In genomic region chr19:2083174-2083854, GRCh38 we compare ENCODE assay signal across 8 cellular contexts. TPM values are rescaled to one million over a fixed set of nuclear protein-coding genes. Genes with fewer than 3 reads are reported as not detected.
DNase-seq lines count a peak whose midpoint lies in the region; ATAC-seq and TF ChIP-seq lines count a peak whose summit lies in the region.

No MANE protein-coding gene starts in this region.

- H3K4me3 ChIP-seq in MM.1S (ENCODE audit: low read length) (peak overlapping the region; percentile 78), heart right ventricle (peak overlapping the region in 6 of 10 donors; percentile 7 to 63 (median 20))

- TF ChIP-seq CTCF in MM.1S (IDR thresholded peaks at IDR 0.05; ENCODE audit: low read length) (no peak), heart right ventricle (IDR thresholded peaks at IDR 0.05) (no peak)

- 70 to 71% methylated on average over 20 of the region's 20 CpGs for WGBS in heart right ventricle, 2 donors

- H4K20me1 ChIP-seq in MM.1S (ENCODE audit: insufficient read depth, low read length), result peaks cover 38% of the 10 kb centered on the region

- DNase-seq in MM.1S (peak; percentile 77), heart right ventricle (peak in 1 of 2 donors; percentile 50), NCI-H2196 treated with DMSO at 0.1 percent for 48 hours (lab: John Stamatoyannopoulos, UW; ENCODE audit: unreplicated experiment) (no peak), medulla oblongata (ENCODE audit: extremely low spot score) (no peak), LoVo (ENCODE audit: low spot score) (no peak)
- peak; percentile 68 for DNase-seq in activated CD4-positive, alpha-beta T cell treated with anti-CD3 and anti-CD28 coated beads, Interleukin-2, amount 50 U/mL, for 1 hour
- peak; percentile 64 for DNase-seq in stimulated activated naive CD4-positive, alpha-beta T cell treated with Interleukin-2 at 50 U/mL for 16 hours (lab: John Stamatoyannopoulos, UW)

- no peaks in the 10 kb centered on the region for H3K9me3 ChIP-seq in MM.1S (replicated peaks; ENCODE audit: insufficient read depth, low read length)
- no peaks in the 10 kb centered on the region for H3K9me3 ChIP-seq in heart right ventricle

- H2AFZ ChIP-seq in MM.1S (ENCODE audit: low read length), result no peak overlapping the region

- no peaks in the 10 kb centered on the region for H3K9me2 ChIP-seq in MM.1S (replicated peaks; ENCODE audit: insufficient read depth, low read length)

- H3K27me3 ChIP-seq in MM.1S (replicated peaks; ENCODE audit: insufficient read depth, low read length) (no peaks in the 10 kb centered on the region), heart right ventricle (no peaks in the 10 kb centered on the region)

- peaks cover 78% of the 10 kb centered on the region for H3K79me2 ChIP-seq in MM.1S (ENCODE audit: low read length)

- intact Hi-C loops in heart right ventricle (cut with DNase I), result no loop called here

- peak in 5 of 8 donors; percentile 24 to 67 (median 46) for ATAC-seq in heart right ventricle
- no peak for ATAC-seq in GM18520 (IDR thresholded peaks at IDR 0.05; ENCODE audit: unreplicated experiment)

- peaks cover 21% of the 10 kb centered on the region for H3K36me3 ChIP-seq in MM.1S (replicated peaks; ENCODE audit: insufficient read depth, low read length)
- peaks cover 0 to 65% (median 5%) of the 10 kb centered on the region in 9 donors for H3K36me3 ChIP-seq in heart right ventricle

- H3K9ac ChIP-seq in MM.1S (ENCODE audit: low read length), result peak overlapping the region; percentile 96

- H3K27ac ChIP-seq in MM.1S (ENCODE audit: low read length) (peak overlapping the region; percentile 90), heart right ventricle (peak overlapping the region in 8 of 10 donors; percentile 18 to 97 (median 52))

- peaks cover 59% of the 10 kb centered on the region for H3F3A ChIP-seq in MM.1S (ENCODE audit: insufficient read depth, low read length)

- peaks cover 32% of the 10 kb centered on the region for H3K4me1 ChIP-seq in MM.1S (ENCODE audit: low read length)
- peaks cover 0 to 76% (median 18%) of the 10 kb centered on the region in 9 donors for H3K4me1 ChIP-seq in heart right ventricle

- H3K4me2 ChIP-seq in MM.1S (ENCODE audit: low read depth, low read length), result peak overlapping the region; percentile 93

RNA-seq across cellular contexts. Expression of gene MOB3A, which starts 12.8 kb away (rescaled TPM):
- 10 to 100 TPM; 10.0 to 30.5 (median 16.2) TPM for total RNA-seq in heart right ventricle
- 10 to 100 TPM in 1 of 2 donors, 1 to 10 TPM in 1; 8.9 to 12.8 TPM for polyA plus RNA-seq in heart right ventricle

RNA-seq across cellular contexts. Expression of gene IZUMO4, which starts 13.4 kb away (rescaled TPM):
- total RNA-seq in heart right ventricle, result 1 to 10 TPM; 1.2 to 6.5 (median 2.2) TPM
- 10 to 100 TPM in 1 of 2 donors, 1 to 10 TPM in 1; 8.6 to 13.1 TPM for polyA plus RNA-seq in heart right ventricle

RNA-seq across cellular contexts. Expression of gene MKNK2, which starts 32.3 kb away (rescaled TPM):
- total RNA-seq in heart right ventricle, result 100 to 1,000 TPM; 107 to 260 (median 144) TPM
- polyA plus RNA-seq in heart right ventricle, result 100 to 1,000 TPM; 144 to 189 TPM

Comparison
In these comparisons a context has a peak if more than half of its experiments do, and no peak if none do; other contexts are left out.
1. DNase-seq: peak in MM.1S (single experiment), activated CD4-positive, alpha-beta T cell treated with anti-CD3 and anti-CD28 coated beads, Interleukin-2, amount 50 U/mL, for 1 hour (single experiment) and stimulated activated naive CD4-positive, alpha-beta T cell treated with Interleukin-2 at 50 U/mL for 16 hours (single experiment); none in NCI-H2196 treated with DMSO at 0.1 percent for 48 hours (single experiment), medulla oblongata (single experiment) and LoVo (single experiment).